ENCODE assay signal across 8 cellular contexts in genomic region chr1:16204634-16205332, GRCh38. TPM values are rescaled to one million over a fixed set of nuclear protein-coding genes. Genes with fewer than 3 reads are reported as not detected.
DNase-seq lines count a peak whose midpoint lies in the region; ATAC-seq and TF ChIP-seq lines count a peak whose summit lies in the region.

No MANE protein-coding gene starts in this region.

- H3K27me3 ChIP-seq in SU-DHL-6 (ENCODE audit: low read length) (no peaks in the 10 kb centered on the region), MG63 (no peaks in the 10 kb centered on the region)

- H3K36me3 Mint-ChIP-seq in endothelial cell (ENCODE audit: low read depth, unreplicated experiment) = peaks cover 14% of the 10 kb centered on the region

- no peak overlapping the region for H3K27ac ChIP-seq in SU-DHL-6 (ENCODE audit: low read depth, low read length)

- H3K4me1 Mint-ChIP-seq in endothelial cell (ENCODE audit: unreplicated experiment) = peaks cover 8% of the 10 kb centered on the region

- no peak overlapping the region for H3K27ac Mint-ChIP-seq in endothelial cell (ENCODE audit: unreplicated experiment)

- no peaks in the 10 kb centered on the region for H3K79me2 ChIP-seq in SU-DHL-6 (ENCODE audit: insufficient read depth, low read length)

- no peaks in the 10 kb centered on the region for H3K9me3 Mint-ChIP-seq in endothelial cell (ENCODE audit: unreplicated experiment)

- no peak overlapping the region for H3K4me3 ChIP-seq in SU-DHL-6 (ENCODE audit: insufficient read depth, low read length, poor library complexity, severe bottlenecking)
- H3K4me3 ChIP-seq in MG63 = no peak overlapping the region

- H3K27me3 Mint-ChIP-seq in endothelial cell (ENCODE audit: unreplicated experiment) = peaks cover 12% of the 10 kb centered on the region

- H2AFZ ChIP-seq in SU-DHL-6 (ENCODE audit: low read depth, low read length, severe bottlenecking) = no peak overlapping the region

- H3K9me3 ChIP-seq in SU-DHL-6 (ENCODE audit: insufficient read depth, low read length) = no peaks in the 10 kb centered on the region
- H3K9me3 ChIP-seq in MG63 = no peaks in the 10 kb centered on the region

- H3K9me2 ChIP-seq in SU-DHL-6 (replicated peaks; ENCODE audit: insufficient read depth, low read length) = no peaks in the 10 kb centered on the region

- peak; percentile 35 for DNase-seq in stimulated activated CD4-positive, alpha-beta T cell treated with anti-CD3 and anti-CD28 coated beads, Interleukin-1b, Interleukin-23, amount 100 ng/mL, for 48 hours
- DNase-seq in stimulated activated CD4-positive, alpha-beta T cell treated with anti-CD3 and anti-CD28 coated beads, Interleukin-2, amount 100 ng/mL, for 48 hours = no peak
- DNase-seq in endothelial cell (ENCODE audit: low spot score) (peak; percentile 55), MG63 (no peak)
- DNase-seq in stimulated activated CD8-positive, alpha-beta memory T cell treated with anti-CD3 and anti-CD28 coated beads, Interleukin-4, amount 100 ng/mL, for 48 hours = peak; percentile 57

- no peak for ATAC-seq in GM21515 (IDR thresholded peaks at IDR 0.05; ENCODE audit: unreplicated experiment)
- ATAC-seq in GM19328 (IDR thresholded peaks at IDR 0.05; ENCODE audit: unreplicated experiment) = no peak

- TF ChIP-seq CTCF in SU-DHL-6 (IDR thresholded peaks at IDR 0.05; ENCODE audit: insufficient read depth, low read length, poor library complexity, severe bottlenecking) (peak; percentile 17), endothelial cell (IDR thresholded peaks at IDR 0.05; ENCODE audit: unreplicated experiment) (no peak)

- no peaks in the 10 kb centered on the region for H4K20me1 ChIP-seq in SU-DHL-6 (ENCODE audit: low read depth, low read length)

- H3K36me3 ChIP-seq in SU-DHL-6 (ENCODE audit: low read length) (no peaks in the 10 kb centered on the region), MG63 (peaks cover 16% of the 10 kb centered on the region)

- no peaks in the 10 kb centered on the region for H3F3A ChIP-seq in SU-DHL-6 (ENCODE audit: insufficient read depth)

- H3K9ac ChIP-seq in SU-DHL-6 (ENCODE audit: low read length) = no peak overlapping the region

- H3K4me3 Mint-ChIP-seq in endothelial cell (ENCODE audit: unreplicated experiment) = no peak overlapping the region

- H3K4me2 ChIP-seq in SU-DHL-6 (ENCODE audit: low read depth, low read length, poor library complexity, severe bottlenecking) = no peak overlapping the region

RNA-seq across cellular contexts. Expression of gene ARHGEF19, which starts 7.7 kb away (rescaled TPM):
- total RNA-seq in endothelial cell (ENCODE audit: unreplicated experiment) = 14.0 TPM
- total RNA-seq in MG63 (2014; rRNA removed; shearing (Covaris generic); ENCODE audit: low replicate concordance) = 20.4 and 36.3 TPM in 2 replicates

RNA-seq across cellular contexts. Expression of gene CPLANE2, which starts 32.2 kb away (rescaled TPM):
- 3.6 TPM for total RNA-seq in endothelial cell (ENCODE audit: unreplicated experiment)
- total RNA-seq in MG63 (2014; rRNA removed; shearing (Covaris generic); ENCODE audit: low replicate concordance) = 2.7 and 5.1 TPM in 2 replicates

RNA-seq across cellular contexts. Expression of gene EPHA2, which starts 48.9 kb away (rescaled TPM):
- total RNA-seq in endothelial cell (ENCODE audit: unreplicated experiment) = 109 TPM
- 68.4 and 80.5 TPM in 2 replicates for total RNA-seq in MG63 (2014; rRNA removed; shearing (Covaris generic); ENCODE audit: low replicate concordance)

Comparison
In these comparisons a context has a peak if more than half of its experiments do, and no peak if none do; other contexts are left out.
1. DNase-seq: peak in stimulated activated CD4-positive, alpha-beta T cell treated with anti-CD3 and anti-CD28 coated beads, Interleukin-1b, Interleukin-23, amount 100 ng/mL, for 48 hours (single experiment), endothelial cell (single experiment) and stimulated activated CD8-positive, alpha-beta memory T cell treated with anti-CD3 and anti-CD28 coated beads, Interleukin-4, amount 100 ng/mL, for 48 hours (single experiment); none in stimulated activated CD4-positive, alpha-beta T cell treated with anti-CD3 and anti-CD28 coated beads, Interleukin-2, amount 100 ng/mL, for 48 hours (0 of 2) and MG63 (single experiment).